ENCODE assay signal across 8 cellular contexts in the genomic region with DNA sequence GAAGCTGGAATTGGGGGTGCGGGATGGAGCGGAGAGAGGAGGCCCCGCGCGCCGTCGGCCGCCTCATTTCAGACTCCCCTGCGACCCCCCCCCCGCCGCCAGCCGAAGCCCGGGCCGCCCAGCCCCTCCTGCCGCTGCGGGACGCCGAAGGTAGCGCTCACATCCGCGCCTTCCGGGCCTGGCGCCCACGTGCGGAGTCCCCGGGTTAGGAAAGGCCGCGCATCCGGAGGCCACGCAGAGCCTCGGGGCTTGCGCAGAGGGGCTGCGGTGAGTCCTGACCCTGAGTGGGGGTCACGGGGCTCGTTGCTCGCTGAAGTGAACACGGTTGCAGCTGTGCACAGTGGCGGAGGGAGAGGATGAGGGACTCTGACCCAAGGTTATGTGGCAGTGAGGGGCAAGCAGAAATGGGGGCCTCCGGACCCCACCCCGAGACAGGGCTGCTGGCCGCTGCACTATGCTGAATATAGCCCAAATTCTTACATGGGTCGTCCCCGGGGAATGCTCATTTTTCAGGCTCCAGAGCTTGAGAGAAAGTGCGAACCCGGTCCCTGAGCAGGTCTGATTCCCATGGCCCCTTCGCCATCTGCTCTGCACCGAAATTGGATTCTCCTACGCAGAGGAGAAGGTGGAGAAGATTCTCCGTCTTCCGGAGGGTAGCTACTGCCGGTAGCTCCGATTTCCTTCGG. TPM values are rescaled to one million over a fixed set of nuclear protein-coding genes. Genes with fewer than 3 reads are reported as not detected.
DNase-seq lines count a peak whose midpoint lies in the region; ATAC-seq, FAIRE-seq and TF ChIP-seq lines count a peak whose summit lies in the region.

No MANE protein-coding gene starts in this region.

- no peak for FAIRE-seq in small intestine (lab: Jason Lieb, UNC)

- no peaks in the 10 kb centered on the region for H3K27me3 ChIP-seq in small intestine (ENCODE audit: control insufficient read depth in 2 of 2, insufficient read depth in 2 of 2, low read length in 2 of 2)

- peaks cover 2 to 4% of the 10 kb centered on the region in 2 donors for H3K4me1 ChIP-seq in small intestine (ENCODE audit: control insufficient read depth in 2 of 2, insufficient read depth in 1 of 2, low read depth in 1 of 2, low read length in 1 of 2)

- ATAC-seq in HG03571 (IDR thresholded peaks at IDR 0.05; ENCODE audit: unreplicated experiment): peak; percentile 35

- H3K4me3 ChIP-seq in astrocyte of the spinal cord (ENCODE audit: low read depth, low read length): peak overlapping the region; percentile 82
- H3K4me3 ChIP-seq in iPS-18c (ENCODE audit: insufficient read depth, low read depth, low read length): peak overlapping the region; percentile 73
- H3K4me3 ChIP-seq in small intestine (ENCODE audit: low read depth in 1 of 2, low read length in 2 of 2): peak overlapping the region; percentile 86 to 88

- DNase-seq in DMS79 (lab: John Stamatoyannopoulos, UW) (peak; percentile 4), GM20000 (ENCODE audit: low spot score) (peak; percentile 82), T-helper 2 cell (peak in 4 of 5 experiments; percentile 12 to 67 (median 28)), astrocyte of the spinal cord (ENCODE audit: low read depth, low spot score) (peak; percentile 46), small intestine (peak; percentile 20), NCI-H510A (lab: John Stamatoyannopoulos, UW) (no peak)

- peaks cover 0 to 2% of the 10 kb centered on the region in 2 donors for H3K36me3 ChIP-seq in small intestine (ENCODE audit: control insufficient read depth in 2 of 2, insufficient read depth in 2 of 2, low read length in 2 of 2)

- WGBS in small intestine, 3 donors: 3 to 8% (median 3%) methylated on average over 33 to 53 of the region's 53 CpGs

- in situ Hi-C loops in astrocyte of the spinal cord (cut with HindIII; ENCODE audit: low sequenced_read_pairs): no loop called here

- no peak for TF ChIP-seq CTCF in GM20000 (IDR thresholded peaks at IDR 0.05; ENCODE audit: extremely low read depth, missing control alignments)
- TF ChIP-seq CTCF in astrocyte of the spinal cord (IDR thresholded peaks at IDR 0.05; ENCODE audit: low read depth, low read length): no peak

- H3K9me3 ChIP-seq in iPS-18c (ENCODE audit: control insufficient read depth, insufficient read depth, low read length) (no peaks in the 10 kb centered on the region), small intestine (ENCODE audit: control insufficient read depth, low read depth) (no peaks in the 10 kb centered on the region)

- peak overlapping the region in 1 of 2 donors; percentile 57 for H3K27ac ChIP-seq in small intestine (ENCODE audit: low read depth in 1 of 2, low read length in 1 of 2)

RNA-seq across cellular contexts. Expression of a gene that starts 0.7 kb away (rescaled TPM):
- 1 to 10 TPM; 1.6 to 6.8 (median 3.5) TPM for polyA plus RNA-seq in small intestine
